In genomic region chr15:84889313-84889990, GRCh38 we compare ENCODE assay signal across 1 cellular context.
A peak's percentile ranks its signal among the peaks of the same experiment; 100 is the strongest.
TF ChIP-seq lines count a peak whose summit lies in the region.

No MANE protein-coding gene starts in this region.

TF ChIP-seq in WTC11, 78 proteins besides CTCF, POLR2A, EP300 and RAD21 (continued from another document):
- peak; percentile 96 for TF ChIP-seq ZNF512 (CRISPR knock-in tag; IDR thresholded peaks at IDR 0.05; ENCODE audit: borderline replicate concordance)
- TF ChIP-seq RORB (CRISPR knock-in tag; IDR thresholded peaks at IDR 0.05), result no peak
- no peak for TF ChIP-seq JAZF1 (CRISPR knock-in tag; IDR thresholded peaks at IDR 0.05)
- no peak for TF ChIP-seq MLX (CRISPR knock-in tag; IDR thresholded peaks at IDR 0.05)
- TF ChIP-seq ATF1 (CRISPR knock-in tag; IDR thresholded peaks at IDR 0.05), result no peak
- TF ChIP-seq, protein P1, sequence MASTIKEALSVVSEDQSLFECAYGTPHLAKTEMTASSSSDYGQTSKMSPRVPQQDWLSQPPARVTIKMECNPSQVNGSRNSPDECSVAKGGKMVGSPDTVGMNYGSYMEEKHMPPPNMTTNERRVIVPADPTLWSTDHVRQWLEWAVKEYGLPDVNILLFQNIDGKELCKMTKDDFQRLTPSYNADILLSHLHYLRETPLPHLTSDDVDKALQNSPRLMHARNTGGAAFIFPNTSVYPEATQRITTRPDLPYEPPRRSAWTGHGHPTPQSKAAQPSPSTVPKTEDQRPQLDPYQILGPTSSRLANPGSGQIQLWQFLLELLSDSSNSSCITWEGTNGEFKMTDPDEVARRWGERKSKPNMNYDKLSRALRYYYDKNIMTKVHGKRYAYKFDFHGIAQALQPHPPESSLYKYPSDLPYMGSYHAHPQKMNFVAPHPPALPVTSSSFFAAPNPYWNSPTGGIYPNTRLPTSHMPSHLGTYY (CRISPR knock-in tag; IDR thresholded peaks at IDR 0.05), result no peak
- TF ChIP-seq FOXP1 (CRISPR knock-in tag; IDR thresholded peaks at IDR 0.05; ENCODE audit: borderline replicate concordance), result no peak
